In the genomic region with DNA sequence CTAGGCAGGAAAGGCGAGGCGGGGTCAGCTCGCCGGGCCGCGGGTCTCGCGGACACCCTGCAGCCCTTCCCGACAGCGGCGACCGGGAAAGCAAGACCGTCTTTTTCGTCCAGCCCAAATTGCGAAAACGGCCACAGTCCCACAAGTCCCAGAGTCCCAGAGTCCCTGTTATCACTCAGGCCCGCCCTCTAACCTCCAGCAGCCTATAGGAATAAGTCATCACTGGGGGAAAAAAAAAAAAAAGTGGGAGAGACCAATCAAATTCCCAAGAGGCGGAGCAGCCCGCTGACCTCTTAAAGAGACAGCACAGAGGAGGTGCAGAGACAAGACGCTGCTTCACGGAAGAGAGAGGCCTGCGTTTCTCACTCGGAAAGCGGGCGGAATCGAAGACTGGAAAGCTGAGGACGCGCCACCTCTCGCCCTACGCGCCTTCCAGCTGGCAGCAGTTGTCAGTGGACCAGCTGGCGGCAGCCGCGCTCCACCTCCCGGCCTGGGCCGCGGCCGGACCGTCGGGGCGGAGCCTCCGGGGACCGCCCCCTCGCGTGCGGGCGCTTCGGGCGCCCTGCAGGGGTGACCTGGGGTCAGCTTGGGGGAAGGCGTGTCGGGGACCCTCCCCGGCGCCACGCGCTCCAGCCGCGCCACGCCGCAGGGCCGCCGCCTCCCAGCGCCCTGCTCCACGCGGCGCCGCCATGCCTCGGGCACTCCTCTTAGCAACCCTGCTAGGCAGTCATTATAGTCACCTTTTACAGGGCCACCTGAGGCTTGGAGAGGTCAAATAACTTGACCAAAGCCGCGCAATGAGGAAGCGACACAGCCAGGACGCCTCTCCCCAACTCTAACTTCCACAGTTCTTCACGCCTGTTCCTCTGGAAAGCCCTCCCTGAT, we compare ENCODE assay signal across 1 cellular context.
A peak's percentile ranks its signal among the peaks of the same experiment; 100 is the strongest.
TF ChIP-seq lines count a peak whose summit lies in the region.

A gene (minus strand): TSS at position 141 of the 885 bp plus-strand sequence. CDS start 10,587 bp downstream, outside the sequence.

TF ChIP-seq in HepG2, 621 proteins besides CTCF, POLR2A, EP300 and RAD21 (continued from another document and continues in another):
- TF ChIP-seq, protein P1, sequence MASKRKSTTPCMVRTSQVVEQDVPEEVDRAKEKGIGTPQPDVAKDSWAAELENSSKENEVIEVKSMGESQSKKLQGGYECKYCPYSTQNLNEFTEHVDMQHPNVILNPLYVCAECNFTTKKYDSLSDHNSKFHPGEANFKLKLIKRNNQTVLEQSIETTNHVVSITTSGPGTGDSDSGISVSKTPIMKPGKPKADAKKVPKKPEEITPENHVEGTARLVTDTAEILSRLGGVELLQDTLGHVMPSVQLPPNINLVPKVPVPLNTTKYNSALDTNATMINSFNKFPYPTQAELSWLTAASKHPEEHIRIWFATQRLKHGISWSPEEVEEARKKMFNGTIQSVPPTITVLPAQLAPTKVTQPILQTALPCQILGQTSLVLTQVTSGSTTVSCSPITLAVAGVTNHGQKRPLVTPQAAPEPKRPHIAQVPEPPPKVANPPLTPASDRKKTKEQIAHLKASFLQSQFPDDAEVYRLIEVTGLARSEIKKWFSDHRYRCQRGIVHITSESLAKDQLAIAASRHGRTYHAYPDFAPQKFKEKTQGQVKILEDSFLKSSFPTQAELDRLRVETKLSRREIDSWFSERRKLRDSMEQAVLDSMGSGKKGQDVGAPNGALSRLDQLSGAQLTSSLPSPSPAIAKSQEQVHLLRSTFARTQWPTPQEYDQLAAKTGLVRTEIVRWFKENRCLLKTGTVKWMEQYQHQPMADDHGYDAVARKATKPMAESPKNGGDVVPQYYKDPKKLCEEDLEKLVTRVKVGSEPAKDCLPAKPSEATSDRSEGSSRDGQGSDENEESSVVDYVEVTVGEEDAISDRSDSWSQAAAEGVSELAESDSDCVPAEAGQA (IDR thresholded peaks at IDR 0.05; ENCODE audit: low read depth), result no peak
- TF ChIP-seq, protein P1 (CRISPR knock-in tag; IDR thresholded peaks at IDR 0.05; ENCODE audit: borderline replicate concordance), result no peak
- TF ChIP-seq ZNF432 (CRISPR knock-in tag; IDR thresholded peaks at IDR 0.05; ENCODE audit: borderline replicate concordance) (no peak), RBM22 (optimal IDR thresholded peaks at IDR 0.05; ENCODE audit: low read length) (no peak), ZFP82 (CRISPR knock-in tag; IDR thresholded peaks at IDR 0.05; ENCODE audit: borderline replicate concordance) (peak; percentile 59; the same call in 1 of the 2 replicates), MED13 (CRISPR knock-in tag; IDR thresholded peaks at IDR 0.05) (no peak), SUZ12 (IDR thresholded peaks at IDR 0.05; ENCODE audit: low read depth, low read length) (no peak), MEIS1 (CRISPR knock-in tag; IDR thresholded peaks at IDR 0.05; ENCODE audit: borderline replicate concordance) (no peak; the same call in 1 of the 2 replicates), KDM1A (CRISPR knock-in tag; IDR thresholded peaks at IDR 0.05) (no peak), PHF5A (CRISPR knock-in tag; IDR thresholded peaks at IDR 0.05; ENCODE audit: low read depth, unreplicated experiment) (no peak)
- TF ChIP-seq, protein P2, sequence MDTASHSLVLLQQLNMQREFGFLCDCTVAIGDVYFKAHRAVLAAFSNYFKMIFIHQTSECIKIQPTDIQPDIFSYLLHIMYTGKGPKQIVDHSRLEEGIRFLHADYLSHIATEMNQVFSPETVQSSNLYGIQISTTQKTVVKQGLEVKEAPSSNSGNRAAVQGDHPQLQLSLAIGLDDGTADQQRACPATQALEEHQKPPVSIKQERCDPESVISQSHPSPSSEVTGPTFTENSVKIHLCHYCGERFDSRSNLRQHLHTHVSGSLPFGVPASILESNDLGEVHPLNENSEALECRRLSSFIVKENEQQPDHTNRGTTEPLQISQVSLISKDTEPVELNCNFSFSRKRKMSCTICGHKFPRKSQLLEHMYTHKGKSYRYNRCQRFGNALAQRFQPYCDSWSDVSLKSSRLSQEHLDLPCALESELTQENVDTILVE (CRISPR knock-in tag; IDR thresholded peaks at IDR 0.05), result no peak
- TF ChIP-seq, protein P3, sequence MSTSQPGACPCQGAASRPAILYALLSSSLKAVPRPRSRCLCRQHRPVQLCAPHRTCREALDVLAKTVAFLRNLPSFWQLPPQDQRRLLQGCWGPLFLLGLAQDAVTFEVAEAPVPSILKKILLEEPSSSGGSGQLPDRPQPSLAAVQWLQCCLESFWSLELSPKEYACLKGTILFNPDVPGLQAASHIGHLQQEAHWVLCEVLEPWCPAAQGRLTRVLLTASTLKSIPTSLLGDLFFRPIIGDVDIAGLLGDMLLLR (CRISPR knock-in tag; IDR thresholded peaks at IDR 0.05), result peak; percentile 72; the same call in 1 of the 2 replicates
- TF ChIP-seq, protein P4, sequence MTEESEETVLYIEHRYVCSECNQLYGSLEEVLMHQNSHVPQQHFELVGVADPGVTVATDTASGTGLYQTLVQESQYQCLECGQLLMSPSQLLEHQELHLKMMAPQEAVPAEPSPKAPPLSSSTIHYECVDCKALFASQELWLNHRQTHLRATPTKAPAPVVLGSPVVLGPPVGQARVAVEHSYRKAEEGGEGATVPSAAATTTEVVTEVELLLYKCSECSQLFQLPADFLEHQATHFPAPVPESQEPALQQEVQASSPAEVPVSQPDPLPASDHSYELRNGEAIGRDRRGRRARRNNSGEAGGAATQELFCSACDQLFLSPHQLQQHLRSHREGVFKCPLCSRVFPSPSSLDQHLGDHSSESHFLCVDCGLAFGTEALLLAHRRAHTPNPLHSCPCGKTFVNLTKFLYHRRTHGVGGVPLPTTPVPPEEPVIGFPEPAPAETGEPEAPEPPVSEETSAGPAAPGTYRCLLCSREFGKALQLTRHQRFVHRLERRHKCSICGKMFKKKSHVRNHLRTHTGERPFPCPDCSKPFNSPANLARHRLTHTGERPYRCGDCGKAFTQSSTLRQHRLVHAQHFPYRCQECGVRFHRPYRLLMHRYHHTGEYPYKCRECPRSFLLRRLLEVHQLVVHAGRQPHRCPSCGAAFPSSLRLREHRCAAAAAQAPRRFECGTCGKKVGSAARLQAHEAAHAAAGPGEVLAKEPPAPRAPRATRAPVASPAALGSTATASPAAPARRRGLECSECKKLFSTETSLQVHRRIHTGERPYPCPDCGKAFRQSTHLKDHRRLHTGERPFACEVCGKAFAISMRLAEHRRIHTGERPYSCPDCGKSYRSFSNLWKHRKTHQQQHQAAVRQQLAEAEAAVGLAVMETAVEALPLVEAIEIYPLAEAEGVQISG (CRISPR knock-in tag; IDR thresholded peaks at IDR 0.05), result peak; percentile 61; the same call in 1 of the 2 replicates
- TF ChIP-seq, protein P5, sequence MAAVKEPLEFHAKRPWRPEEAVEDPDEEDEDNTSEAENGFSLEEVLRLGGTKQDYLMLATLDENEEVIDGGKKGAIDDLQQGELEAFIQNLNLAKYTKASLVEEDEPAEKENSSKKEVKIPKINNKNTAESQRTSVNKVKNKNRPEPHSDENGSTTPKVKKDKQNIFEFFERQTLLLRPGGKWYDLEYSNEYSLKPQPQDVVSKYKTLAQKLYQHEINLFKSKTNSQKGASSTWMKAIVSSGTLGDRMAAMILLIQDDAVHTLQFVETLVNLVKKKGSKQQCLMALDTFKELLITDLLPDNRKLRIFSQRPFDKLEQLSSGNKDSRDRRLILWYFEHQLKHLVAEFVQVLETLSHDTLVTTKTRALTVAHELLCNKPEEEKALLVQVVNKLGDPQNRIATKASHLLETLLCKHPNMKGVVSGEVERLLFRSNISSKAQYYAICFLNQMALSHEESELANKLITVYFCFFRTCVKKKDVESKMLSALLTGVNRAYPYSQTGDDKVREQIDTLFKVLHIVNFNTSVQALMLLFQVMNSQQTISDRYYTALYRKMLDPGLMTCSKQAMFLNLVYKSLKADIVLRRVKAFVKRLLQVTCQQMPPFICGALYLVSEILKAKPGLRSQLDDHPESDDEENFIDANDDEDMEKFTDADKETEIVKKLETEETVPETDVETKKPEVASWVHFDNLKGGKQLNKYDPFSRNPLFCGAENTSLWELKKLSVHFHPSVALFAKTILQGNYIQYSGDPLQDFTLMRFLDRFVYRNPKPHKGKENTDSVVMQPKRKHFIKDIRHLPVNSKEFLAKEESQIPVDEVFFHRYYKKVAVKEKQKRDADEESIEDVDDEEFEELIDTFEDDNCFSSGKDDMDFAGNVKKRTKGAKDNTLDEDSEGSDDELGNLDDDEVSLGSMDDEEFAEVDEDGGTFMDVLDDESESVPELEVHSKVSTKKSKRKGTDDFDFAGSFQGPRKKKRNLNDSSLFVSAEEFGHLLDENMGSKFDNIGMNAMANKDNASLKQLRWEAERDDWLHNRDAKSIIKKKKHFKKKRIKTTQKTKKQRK (IDR thresholded peaks at IDR 0.05; ENCODE audit: low read length), result no peak
- TF ChIP-seq, protein P6, sequence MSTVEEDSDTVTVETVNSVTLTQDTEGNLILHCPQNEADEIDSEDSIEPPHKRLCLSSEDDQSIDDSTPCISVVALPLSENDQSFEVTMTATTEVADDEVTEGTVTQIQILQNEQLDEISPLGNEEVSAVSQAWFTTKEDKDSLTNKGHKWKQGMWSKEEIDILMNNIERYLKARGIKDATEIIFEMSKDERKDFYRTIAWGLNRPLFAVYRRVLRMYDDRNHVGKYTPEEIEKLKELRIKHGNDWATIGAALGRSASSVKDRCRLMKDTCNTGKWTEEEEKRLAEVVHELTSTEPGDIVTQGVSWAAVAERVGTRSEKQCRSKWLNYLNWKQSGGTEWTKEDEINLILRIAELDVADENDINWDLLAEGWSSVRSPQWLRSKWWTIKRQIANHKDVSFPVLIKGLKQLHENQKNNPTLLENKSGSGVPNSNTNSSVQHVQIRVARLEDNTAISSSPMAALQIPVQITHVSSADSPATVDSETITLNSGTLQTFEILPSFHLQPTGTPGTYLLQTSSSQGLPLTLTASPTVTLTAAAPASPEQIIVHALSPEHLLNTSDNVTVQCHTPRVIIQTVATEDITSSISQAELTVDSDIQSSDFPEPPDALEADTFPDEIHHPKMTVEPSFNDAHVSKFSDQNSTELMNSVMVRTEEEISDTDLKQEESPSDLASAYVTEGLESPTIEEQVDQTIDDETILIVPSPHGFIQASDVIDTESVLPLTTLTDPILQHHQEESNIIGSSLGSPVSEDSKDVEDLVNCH (CRISPR knock-in tag; IDR thresholded peaks at IDR 0.05), result no peak
- TF ChIP-seq, protein P7, sequence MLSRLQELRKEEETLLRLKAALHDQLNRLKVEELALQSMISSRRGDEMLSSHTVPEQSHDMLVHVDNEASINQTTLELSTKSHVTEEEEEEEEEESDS (CRISPR knock-in tag; IDR thresholded peaks at IDR 0.05; ENCODE audit: borderline replicate concordance), result no peak
- TF ChIP-seq, protein P8, sequence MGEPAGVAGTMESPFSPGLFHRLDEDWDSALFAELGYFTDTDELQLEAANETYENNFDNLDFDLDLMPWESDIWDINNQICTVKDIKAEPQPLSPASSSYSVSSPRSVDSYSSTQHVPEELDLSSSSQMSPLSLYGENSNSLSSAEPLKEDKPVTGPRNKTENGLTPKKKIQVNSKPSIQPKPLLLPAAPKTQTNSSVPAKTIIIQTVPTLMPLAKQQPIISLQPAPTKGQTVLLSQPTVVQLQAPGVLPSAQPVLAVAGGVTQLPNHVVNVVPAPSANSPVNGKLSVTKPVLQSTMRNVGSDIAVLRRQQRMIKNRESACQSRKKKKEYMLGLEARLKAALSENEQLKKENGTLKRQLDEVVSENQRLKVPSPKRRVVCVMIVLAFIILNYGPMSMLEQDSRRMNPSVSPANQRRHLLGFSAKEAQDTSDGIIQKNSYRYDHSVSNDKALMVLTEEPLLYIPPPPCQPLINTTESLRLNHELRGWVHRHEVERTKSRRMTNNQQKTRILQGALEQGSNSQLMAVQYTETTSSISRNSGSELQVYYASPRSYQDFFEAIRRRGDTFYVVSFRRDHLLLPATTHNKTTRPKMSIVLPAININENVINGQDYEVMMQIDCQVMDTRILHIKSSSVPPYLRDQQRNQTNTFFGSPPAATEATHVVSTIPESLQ (CRISPR knock-in tag; conservative IDR thresholded peaks at IDR 0.05), result no peak
